10 cellular contexts compared by ENCODE assay signal in the genomic region with DNA sequence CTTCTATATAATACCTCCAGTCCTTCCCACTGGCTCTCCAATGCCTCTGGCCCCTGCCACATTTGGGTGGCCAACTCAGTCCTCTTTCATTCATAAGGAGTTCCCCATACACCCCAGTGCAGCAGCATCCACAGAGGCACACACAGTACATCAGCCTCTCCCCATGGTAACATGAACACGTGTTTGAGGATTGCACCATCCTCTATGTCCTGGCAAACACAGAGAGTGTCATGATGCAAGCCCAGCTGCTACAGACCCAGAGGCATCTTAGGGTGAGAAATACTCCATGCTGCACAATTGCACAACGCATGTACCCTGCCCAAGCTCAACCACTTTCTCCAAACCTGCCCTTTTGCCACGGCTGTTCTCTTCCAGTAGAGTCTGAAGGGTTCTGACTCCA. TPM values are rescaled to one million over a fixed set of nuclear protein-coding genes. Genes with fewer than 3 reads are reported as not detected.
DNase-seq lines count a peak whose midpoint lies in the region; ATAC-seq, FAIRE-seq and TF ChIP-seq lines count a peak whose summit lies in the region.
"Had no signal": no experiment of that assay in that cellular context is flagged by ENCODE, and none has a peak within 500 bp of the region (broad histone marks: within the 10 kb centered on the region; RNA-seq: fewer than 3 reads in every experiment).

No MANE protein-coding gene starts in this region.

- H3K4me3 ChIP-seq in AG10803 (ENCODE audit: low read length) (no peak overlapping the region), H1 (ENCODE audit: extremely low read depth in 1 of 4, insufficient read depth in 2 of 4, low read depth in 3 of 4, low read length in 4 of 4) (no peak overlapping the region), neural progenitor cell (no peak overlapping the region)

- H3K56ac ChIP-seq in H1 (replicated peaks; ENCODE audit: insufficient read length, low read depth, low read length): no peak overlapping the region

- no peak overlapping the region for H3K18ac ChIP-seq in H1 (ENCODE audit: extremely low read depth, low read length)

- H3K79me2 ChIP-seq in H1 (ENCODE audit: control insufficient read depth in 1 of 2, insufficient read depth in 2 of 2, low read length in 2 of 2): no peaks in the 10 kb centered on the region
- no peaks in the 10 kb centered on the region for H3K79me2 ChIP-seq in neural progenitor cell (ENCODE audit: low read depth)

- no peak overlapping the region for H4K8ac ChIP-seq in H1 (ENCODE audit: extremely low read depth, insufficient read depth, low read length)

- H3K27me3 Mint-ChIP-seq in neural progenitor cell (ENCODE audit: insufficient read depth, low read depth): peaks cover 2% of the 10 kb centered on the region

- TF ChIP-seq RAD21 in H1 (IDR thresholded peaks at IDR 0.05 in 1 of 2, conservative IDR thresholded peaks at IDR 0.05 in 1 of 2; ENCODE audit: low read depth in 2 of 2, low read length in 2 of 2): no peak

- no peak for ATAC-seq in HG02938 (IDR thresholded peaks at IDR 0.05; ENCODE audit: unreplicated experiment)
- no peak for ATAC-seq in GM18861 (IDR thresholded peaks at IDR 0.05; ENCODE audit: unreplicated experiment)

- H3K27me3 ChIP-seq in H1 (replicated peaks in 1 of 4; ENCODE audit: control insufficient read depth in 3 of 4, extremely low read depth in 1 of 4, insufficient read depth in 3 of 4, low read length in 3 of 4) (peaks cover 0 to under 1% (median 0%) of the 10 kb centered on the region in 4 experiments; a peak in 1 of 7 replicates), neural progenitor cell (no peaks in the 10 kb centered on the region)

- no peak overlapping the region for H2AK5ac ChIP-seq in H1 (ENCODE audit: low read depth, low read length)

- H3K36me3 ChIP-seq in H1 (ENCODE audit: control insufficient read depth in 2 of 4, insufficient read depth in 4 of 4, low read length in 3 of 4): no peaks in the 10 kb centered on the region
- peaks cover 8% of the 10 kb centered on the region for H3K36me3 ChIP-seq in neural progenitor cell

- H3K23me2 ChIP-seq in H1 (ENCODE audit: low read depth, low read length): no peaks in the 10 kb centered on the region

- no peak overlapping the region for H3K4ac ChIP-seq in H1 (replicated peaks; ENCODE audit: insufficient read length, low read depth, low read length)

- H2BK5ac ChIP-seq in H1 (ENCODE audit: low read depth, low read length): no peak overlapping the region

- H3K4me2 ChIP-seq in H1 (ENCODE audit: insufficient read depth in 1 of 2, low read depth in 2 of 2, low read length in 2 of 2) (no peak overlapping the region), neural progenitor cell (no peak overlapping the region)

- TF ChIP-seq EP300 in H1 (IDR thresholded peaks at IDR 0.05; ENCODE audit: borderline replicate concordance in 1 of 2, low read depth in 2 of 2, low read length in 2 of 2): no peak

- TF ChIP-seq CTCF in AG10803 (conservative IDR thresholded peaks at IDR 0.05; ENCODE audit: low read length) (no peak), H1 (IDR thresholded peaks at IDR 0.05; ENCODE audit: control extremely low read depth in 1 of 3, insufficient read depth in 1 of 3, low read depth in 1 of 3, low read length in 3 of 3) (no peak), neural progenitor cell (IDR thresholded peaks at IDR 0.05) (no peak)

- H3K23ac ChIP-seq in H1 (ENCODE audit: insufficient read length): no peak overlapping the region

- H3K9me3 ChIP-seq in H1 (ENCODE audit: insufficient read depth in 2 of 2, low read depth in 1 of 2, low read length in 1 of 2): no peaks in the 10 kb centered on the region
- H3K9me3 ChIP-seq in neural progenitor cell (ENCODE audit: low read depth): no peaks in the 10 kb centered on the region

- no peak overlapping the region for H3K4me3 Mint-ChIP-seq in neural progenitor cell
- H3K4me3 Mint-ChIP-seq: activated naive CD8-positive, alpha-beta T cell; T-helper 1 cell treated with Interleukin-12 subunit alpha and Interleukin-12 subunit beta and Interleukin-4 antibody, amounts not matched to agents 30 μg/mL and 1 μg/mL, for 36 hours had no signal

- H2AFZ ChIP-seq in H1 (ENCODE audit: low read length) (no peak overlapping the region), neural progenitor cell (replicated peaks) (no peak overlapping the region)

- H4K5ac ChIP-seq in H1 (ENCODE audit: insufficient read length, low read depth, low read length): no peak overlapping the region

- POLR2A ChIA-PET in H1 (lab: Charles Lee; ENCODE audit: partially characterized antibody): interaction anchor here (1.1 kb wide), 1 partner anchor 10 kb away, joined by 3 read pairs; no protein-coding TSS in a partner anchor

- no peak overlapping the region for H3K27ac Mint-ChIP-seq in neural progenitor cell
- H3K27ac Mint-ChIP-seq: activated naive CD8-positive, alpha-beta T cell; T-helper 1 cell treated with Interleukin-12 subunit alpha and Interleukin-12 subunit beta and Interleukin-4 antibody, amounts not matched to agents 30 μg/mL and 1 μg/mL, for 36 hours had no signal

- peaks cover 39% of the 10 kb centered on the region for H3K4me1 Mint-ChIP-seq in neural progenitor cell

- 83% methylated on average over 3 of the region's 3 CpGs; no CpG with 5 or more reads in 1 of the 2 experiments for WGBS in H1 (ENCODE audit: extremely low coverage in 1 of 2, insufficient coverage in 1 of 2, insufficient read length in 1 of 2, insufficient replicate concordance in 2 of 2, low coverage in 1 of 2, low lambda C conversion rate in 2 of 2, missing lambda C conversion rate in 1 of 2), 2 experiments

- no peaks in the 10 kb centered on the region for H3K79me1 ChIP-seq in H1 (ENCODE audit: low read depth, low read length)

- DNase-seq in AG10803 (ENCODE audit: low read depth): peak; percentile 98
- DNase-seq in MV-4-11 (lab: John Stamatoyannopoulos, UW): peak; percentile 99
- DNase-seq in H1 (ENCODE audit: low read depth in 1 of 2, low spot score in 2 of 2): no peak
- peak; percentile 85 for DNase-seq in myocyte (ENCODE audit: low read depth)
- DNase-seq in T-helper 1 cell: no peak
- no peak for DNase-seq in neural progenitor cell (ENCODE audit: low spot score)

- H3F3A ChIP-seq in neural progenitor cell (ENCODE audit: low read depth): no peaks in the 10 kb centered on the region

- H3K9ac ChIP-seq in H1 (replicated peaks in 1 of 4; ENCODE audit: extremely low read depth in 1 of 4, low read depth in 3 of 4, low read length in 3 of 4) (no peak overlapping the region), neural progenitor cell (no peak overlapping the region)

- no peak overlapping the region for H3K27ac ChIP-seq in H1 (ENCODE audit: low read depth, low read length)
- H3K27ac ChIP-seq in neural progenitor cell: no peak overlapping the region

- CTCF ChIA-PET in H1 (lab: Charles Lee; ENCODE audit: partially characterized antibody): interaction anchor here (0.9 to 4.8 kb wide), 7 partner anchors 12 to 1031 kb away, joined by 3 to 41 read pairs (median 3); a partner anchor contains a TSS

- no peak overlapping the region for H3K14ac ChIP-seq in H1 (ENCODE audit: insufficient read length)

- no peak overlapping the region for H2BK120ac ChIP-seq in H1 (replicated peaks; ENCODE audit: low read depth, low read length)

- no peak overlapping the region for H2BK12ac ChIP-seq in H1 (ENCODE audit: low read depth, low read length)

- TF ChIP-seq POLR2A in H1 (IDR thresholded peaks at IDR 0.05; ENCODE audit: control extremely low read depth in 1 of 2, low read depth in 2 of 2, low read length in 2 of 2): no peak

- FAIRE-seq in H1 (lab: Jason Lieb, UNC): no peak

- H2BK15ac ChIP-seq in H1 (ENCODE audit: low read length): 0 out of 2 replicates have a peak overlapping the region, but pooled peaks have one; percentile 40

- H4K91ac ChIP-seq in H1 (replicated peaks; ENCODE audit: insufficient read length, low read length): no peak overlapping the region

- H4K20me1 ChIP-seq in H1 (replicated peaks in 1 of 2; ENCODE audit: control insufficient read depth in 1 of 2, insufficient read depth in 2 of 2, low read length in 2 of 2) (no peaks in the 10 kb centered on the region), neural progenitor cell (ENCODE audit: low read depth) (peaks cover 95% of the 10 kb centered on the region)

- H3K36me3 Mint-ChIP-seq in neural progenitor cell: peaks cover 11% of the 10 kb centered on the region
- H3K36me3 Mint-ChIP-seq: activated naive CD8-positive, alpha-beta T cell had no signal

- H3K4me1 ChIP-seq in H1 (replicated peaks in 1 of 4; ENCODE audit: control insufficient read depth in 3 of 4, insufficient read depth in 4 of 4, low read length in 3 of 4) (peaks cover under 1 to 5% (median 4%) of the 10 kb centered on the region in 4 experiments), neural progenitor cell (peaks cover 12% of the 10 kb centered on the region)

- no peak overlapping the region for H2BK20ac ChIP-seq in H1 (ENCODE audit: low read length)

- no peaks in the 10 kb centered on the region for H3K9me3 Mint-ChIP-seq in neural progenitor cell
- H3K9me3 Mint-ChIP-seq: T-helper 1 cell treated with Interleukin-12 subunit alpha and Interleukin-12 subunit beta and Interleukin-4 antibody, amounts not matched to agents 30 μg/mL and 1 μg/mL, for 36 hours had no signal

TF ChIP-seq in H1, 55 proteins besides CTCF, POLR2A, EP300 and RAD21 (continues in another document):
- TF ChIP-seq JUND (IDR thresholded peaks at IDR 0.05; ENCODE audit: low read length): no peak

RNA-seq across cellular contexts. Expression of a gene that starts 11.5 kb away (rescaled TPM):
- 2.0 and 2.5 TPM in 2 replicates for total RNA-seq in H1 (2021; fragmentation: NEBNext Ultra II Directional; extraction: Animal tissue kit (Norgen Biotek cat#: 25700))
- polyA plus RNA-seq in H1 (2011; rRNA removed): 2.2 and 4.4 TPM in 2 replicates
- 2.9 TPM for polyA plus RNA-seq in H1 (2011; cell fraction: cytosol; rRNA removed)
- polyA plus RNA-seq in H1 (2011; cell fraction: nucleus; rRNA removed): 3.6 TPM
- 1.7 to 2.1 TPM (median 2.0 TPM) in 4 replicates for polyA plus RNA-seq in H1 (2012, experiment 1 of 2)
- 1.0 TPM for polyA plus RNA-seq in H1 (2012, experiment 2 of 2)
- 2.8 TPM for polyA plus RNA-seq in H1 (2013, experiment 1 of 2)
- polyA plus RNA-seq in H1 (2013, experiment 2 of 2): 3.4 TPM
- 2.0 and 3.6 TPM in 2 replicates for polyA minus RNA-seq in H1 (2011; rRNA and poly(A)+ RNA removed)
- polyA minus RNA-seq in H1 (2011; cell fraction: cytosol; rRNA and poly(A)+ RNA removed): 2.9 TPM
- 2.8 TPM for polyA minus RNA-seq in H1 (2011; cell fraction: nucleus; rRNA and poly(A)+ RNA removed)
- total RNA-seq in myocyte: 15.8 and 23.5 TPM in 2 replicates
- 905 TPM for polyA plus RNA-seq in myocyte (2012)
- total RNA-seq in neural progenitor cell (ENCODE audit: low replicate concordance): 150 and 249 TPM in 2 replicates

RNA-seq across cellular contexts. Expression of a gene that starts 50.6 kb away (rescaled TPM):
- total RNA-seq in H1 (2021; fragmentation: NEBNext Ultra II Directional; extraction: Animal tissue kit (Norgen Biotek cat#: 25700)): 322 and 326 TPM in 2 replicates
- 782 and 980 TPM in 2 replicates for polyA plus RNA-seq in H1 (2011; rRNA removed)
- 607 TPM for polyA plus RNA-seq in H1 (2011; cell fraction: cytosol; rRNA removed)
- 562 TPM for polyA plus RNA-seq in H1 (2011; cell fraction: nucleus; rRNA removed)
- 269 to 492 TPM (median 434 TPM) in 4 replicates for polyA plus RNA-seq in H1 (2012, experiment 1 of 2)
- 469 TPM for polyA plus RNA-seq in H1 (2012, experiment 2 of 2)
- 853 TPM for polyA plus RNA-seq in H1 (2013, experiment 1 of 2)
- polyA plus RNA-seq in H1 (2013, experiment 2 of 2): 787 TPM
- 98.8 and 122 TPM in 2 replicates for polyA minus RNA-seq in H1 (2011; rRNA and poly(A)+ RNA removed)
- 242 TPM for polyA minus RNA-seq in H1 (2011; cell fraction: cytosol; rRNA and poly(A)+ RNA removed)
- 141 TPM for polyA minus RNA-seq in H1 (2011; cell fraction: nucleus; rRNA and poly(A)+ RNA removed)
- total RNA-seq in myocyte (0.42 and 0.72 TPM in 2 replicates), neural progenitor cell (ENCODE audit: low replicate concordance) (371 and 935 TPM in 2 replicates)
- 2.7 TPM for polyA plus RNA-seq in myocyte (2012)

Comparison
In these comparisons a context has a peak if more than half of its experiments do, and no peak if none do; other contexts are left out.
1. DNase-seq: peak in AG10803 (single experiment), MV-4-11 (single experiment) and myocyte (single experiment); none in H1 (0 of 2), T-helper 1 cell (0 of 5) and neural progenitor cell (single experiment).
2. RNA of a gene that starts 50.6 kb away (total RNA-seq): 371 to 935 TPM in neural progenitor cell and 322 to 326 TPM in H1; 0.42 to 0.72 TPM in myocyte; every median in the first group is over 100 times any median in the second.